36 cellular contexts compared by ENCODE assay signal in genomic region chr3:187166750-187167149, GRCh38. TPM values are rescaled to one million over a fixed set of nuclear protein-coding genes. Genes with fewer than 3 reads are reported as not detected.
"Had no signal": no experiment of that assay in that cellular context is flagged by ENCODE, and none has a peak within 500 bp of the region (broad histone marks: within the 10 kb centered on the region; RNA-seq: fewer than 3 reads in every experiment).

No MANE protein-coding gene starts in this region.

- ATAC-seq: activated CD4-positive, alpha-beta T cell treated with anti-CD3 and anti-CD28 coated beads for 36 hours; activated CD4-positive, CD25-positive, alpha-beta regulatory T cell treated with anti-CD3 and anti-CD28 coated beads, Interleukin-2, amount 50 U/mL, for 24 hours; activated CD8-positive, alpha-beta memory T cell treated with anti-CD3 and anti-CD28 coated beads, Interleukin-2, amount 10 ng/mL, durations not matched to agents 7 days and 5 days; activated CD8-positive, alpha-beta T cell treated with anti-CD3 and anti-CD28 coated beads, Interleukin-2, amount 10 ng/mL, durations not matched to agents 7 days and 5 days; activated naive CD4-positive, alpha-beta T cell treated with anti-CD3 and anti-CD28 coated beads, Interleukin-2, amount 50 U/mL, for 72 hours; body of pancreas had no signal

- H3K27me3 Mint-ChIP-seq: activated CD4-positive, alpha-beta T cell treated with anti-CD3 and anti-CD28 coated beads for 36 hours; activated T-cell treated with anti-CD3 and anti-CD28 coated beads, Interleukin-2, amount 50 U/mL, for 24 hours had no signal

- H3K27ac Mint-ChIP-seq: activated CD4-positive, alpha-beta memory T cell treated with anti-CD3 and anti-CD28 coated beads, Interleukin-2, amount 10 ng/mL, durations not matched to agents 7 days and 5 days; activated CD4-positive, alpha-beta T cell treated with anti-CD3 and anti-CD28 coated beads for 36 hours; activated CD4-positive, alpha-beta T cell treated with anti-CD3 and anti-CD28 coated beads, Interleukin-2, amount 10 ng/mL, durations not matched to agents 7 days and 5 days; activated CD8-positive, alpha-beta memory T cell treated with anti-CD3 and anti-CD28 coated beads, Interleukin-2, amount 10 ng/mL, durations not matched to agents 7 days and 5 days; activated CD8-positive, alpha-beta T cell treated with anti-CD3 and anti-CD28 coated beads, Interleukin-2, amount 10 ng/mL, durations not matched to agents 7 days and 5 days; activated naive CD4-positive, alpha-beta T cell treated with anti-CD3 and anti-CD28 coated beads for 36 hours; activated naive CD4-positive, alpha-beta T cell treated with anti-CD3 and anti-CD28 coated beads, Interleukin-2, amount 50 U/mL, for 72 hours; activated naive CD8-positive, alpha-beta T cell treated with anti-CD3 and anti-CD28 coated beads for 36 hours; activated T-cell treated with anti-CD3 and anti-CD28 coated beads, Interleukin-2, amount 50 U/mL, for 24 hours; T-helper 1 cell treated with Interleukin-12 subunit alpha and Interleukin-12 subunit beta and Interleukin-4 antibody, amounts not matched to agents 30 μg/mL and 1 μg/mL, for 36 hours; T-helper 2 cell treated with Interferon-gamma antibody and Interleukin-4, amounts not matched to agents 5 μg/mL and 100 μg/mL, for 36 hours had no signal

- FAIRE-seq: astrocyte, TTC549 had no signal

- H3K4me3 ChIP-seq: adrenal gland, body of pancreas, breast epithelium had no signal

- H3K27ac ChIP-seq: adrenal gland, body of pancreas, brain microvascular endothelial cell, breast epithelium, VCaP had no signal

- H3K4me3 Mint-ChIP-seq: activated CD4-positive, alpha-beta memory T cell treated with anti-CD3 and anti-CD28 coated beads, Interleukin-2, amount 10 ng/mL, durations not matched to agents 7 days and 5 days; activated CD4-positive, alpha-beta T cell treated with anti-CD3 and anti-CD28 coated beads for 36 hours; activated CD4-positive, alpha-beta T cell treated with anti-CD3 and anti-CD28 coated beads, Interleukin-2, amount 10 ng/mL, durations not matched to agents 7 days and 5 days; activated CD8-positive, alpha-beta memory T cell treated with anti-CD3 and anti-CD28 coated beads, Interleukin-2, amount 10 ng/mL, durations not matched to agents 7 days and 5 days; activated CD8-positive, alpha-beta T cell treated with anti-CD3 and anti-CD28 coated beads, Interleukin-2, amount 10 ng/mL, durations not matched to agents 7 days and 5 days; activated naive CD4-positive, alpha-beta T cell treated with anti-CD3 and anti-CD28 coated beads for 36 hours; activated naive CD8-positive, alpha-beta T cell treated with anti-CD3 and anti-CD28 coated beads for 36 hours; activated T-cell treated with anti-CD3 and anti-CD28 coated beads, Interleukin-2, amount 50 U/mL, for 24 hours; T-helper 1 cell treated with Interleukin-12 subunit alpha and Interleukin-12 subunit beta and Interleukin-4 antibody, amounts not matched to agents 30 μg/mL and 1 μg/mL, for 36 hours; T-helper 2 cell treated with Interferon-gamma antibody and Interleukin-4, amounts not matched to agents 5 μg/mL and 100 μg/mL, for 36 hours had no signal

- H3K36me3 ChIP-seq: adrenal gland, brain microvascular endothelial cell, breast epithelium had no signal

- H3K4me1 Mint-ChIP-seq: activated naive CD8-positive, alpha-beta T cell treated with anti-CD3 and anti-CD28 coated beads for 36 hours had no signal

- H3K36me3 Mint-ChIP-seq: activated CD8-positive, alpha-beta memory T cell treated with anti-CD3 and anti-CD28 coated beads, Interleukin-2, amount 10 ng/mL, durations not matched to agents 7 days and 5 days; activated naive CD4-positive, alpha-beta T cell treated with anti-CD3 and anti-CD28 coated beads, Interleukin-2, amount 50 U/mL, for 72 hours; activated naive CD8-positive, alpha-beta T cell treated with anti-CD3 and anti-CD28 coated beads for 36 hours had no signal

- H3K4me1 ChIP-seq: adrenal gland, body of pancreas, breast epithelium had no signal

- H3K9me3 ChIP-seq: adrenal gland, body of pancreas, breast epithelium had no signal

- DNase-seq: activated CD4-positive, alpha-beta memory T cell treated with anti-CD3 and anti-CD28 coated beads, Interleukin-2, amount 10 ng/mL, durations not matched to agents 7 days and 5 days; activated CD4-positive, alpha-beta T cell treated with anti-CD3 and anti-CD28 coated beads for 1 hour; activated CD4-positive, alpha-beta T cell treated with anti-CD3 and anti-CD28 coated beads for 36 hours; activated CD4-positive, alpha-beta T cell treated with anti-CD3 and anti-CD28 coated beads for 48 hours; activated CD4-positive, alpha-beta T cell treated with anti-CD3 and anti-CD28 coated beads, Interleukin-2, amount 10 ng/mL, durations not matched to agents 7 days and 5 days; activated CD4-positive, alpha-beta T cell treated with anti-CD3 and anti-CD28 coated beads, Interleukin-2, amount 50 U/mL, for 48 hours; activated CD4-positive, CD25-positive, alpha-beta regulatory T cell; activated CD8-positive, alpha-beta memory T cell treated with anti-CD3 and anti-CD28 coated beads for 24 hours; activated CD8-positive, alpha-beta memory T cell treated with anti-CD3 and anti-CD28 coated beads, Interleukin-2, amount 10 ng/mL, durations not matched to agents 7 days and 5 days; activated CD8-positive, alpha-beta memory T cell treated with anti-CD3 and anti-CD28 coated beads, Interleukin-2, amount 50 U/mL, for 48 hours; activated CD8-positive, alpha-beta T cell treated with anti-CD3 and anti-CD28 coated beads, Interleukin-2, amount 10 ng/mL, durations not matched to agents 7 days and 5 days; activated effector memory CD4-positive, alpha-beta T cell treated with anti-CD3 and anti-CD28 coated beads, Interleukin-2, amount 50 U/mL, for 16 hours; activated gamma-delta T cell treated with Interleukin-2 at 50 U/mL for 16 hours; activated naive CD4-positive, alpha-beta T cell; activated naive CD4-positive, alpha-beta T cell treated with anti-CD3 and anti-CD28 coated beads for 36 hours; activated naive CD4-positive, alpha-beta T cell treated with anti-CD3 and anti-CD28 coated beads, Interleukin-2, amount 50 U/mL, for 16 hours; activated naive CD8-positive, alpha-beta T cell treated with anti-CD3 and anti-CD28 coated beads for 36 hours; activated T-cell treated with anti-CD3 and anti-CD28 coated beads, Interleukin-2, amount 50 U/mL, for 24 hours; activated T-cell treated with anti-CD3 and anti-CD28 coated beads, Interleukin-2, amount 50 U/mL, for 48 hours; adrenal gland; amniotic stem cell; aorta; body of pancreas; brain microvascular endothelial cell; central memory CD4-positive, alpha-beta T cell; T-helper 2 cell; T-helper 9 cell had no signal

- H3K9me3 Mint-ChIP-seq: activated CD4-positive, alpha-beta memory T cell treated with anti-CD3 and anti-CD28 coated beads, Interleukin-2, amount 10 ng/mL, durations not matched to agents 7 days and 5 days; activated CD4-positive, alpha-beta T cell treated with anti-CD3 and anti-CD28 coated beads, Interleukin-2, amount 10 ng/mL, durations not matched to agents 7 days and 5 days; activated naive CD4-positive, alpha-beta T cell treated with anti-CD3 and anti-CD28 coated beads for 36 hours; activated naive CD4-positive, alpha-beta T cell treated with anti-CD3 and anti-CD28 coated beads, Interleukin-2, amount 50 U/mL, for 72 hours; activated naive CD8-positive, alpha-beta T cell treated with anti-CD3 and anti-CD28 coated beads for 36 hours; activated T-cell treated with anti-CD3 and anti-CD28 coated beads, Interleukin-2, amount 50 U/mL, for 24 hours; T-helper 1 cell treated with Interleukin-12 subunit alpha and Interleukin-12 subunit beta and Interleukin-4 antibody, amounts not matched to agents 30 μg/mL and 1 μg/mL, for 36 hours; T-helper 2 cell treated with Interferon-gamma antibody and Interleukin-4, amounts not matched to agents 5 μg/mL and 100 μg/mL, for 36 hours had no signal

- H3K27me3 ChIP-seq: adrenal gland, body of pancreas, brain microvascular endothelial cell, breast epithelium had no signal

RNA-seq across cellular contexts. Expression of gene RTP1, which starts 30.5 kb away (rescaled TPM):
- total RNA-seq: activated CD4-positive, alpha-beta memory T cell treated with anti-CD3 and anti-CD28 coated beads, Interleukin-2, amount 10 ng/mL, durations not matched to agents 7 days and 5 days; activated CD4-positive, alpha-beta T cell treated with anti-CD3 and anti-CD28 coated beads for 36 hours; activated CD4-positive, alpha-beta T cell treated with anti-CD3 and anti-CD28 coated beads, Interleukin-2, amount 10 ng/mL, durations not matched to agents 7 days and 5 days; activated CD8-positive, alpha-beta memory T cell treated with anti-CD3 and anti-CD28 coated beads, Interleukin-2, amount 10 ng/mL, durations not matched to agents 7 days and 5 days; activated CD8-positive, alpha-beta T cell treated with anti-CD3 and anti-CD28 coated beads, Interleukin-2, amount 10 ng/mL, durations not matched to agents 7 days and 5 days; activated naive CD4-positive, alpha-beta T cell treated with anti-CD3 and anti-CD28 coated beads for 36 hours; activated naive CD4-positive, alpha-beta T cell treated with anti-CD3 and anti-CD28 coated beads, Interleukin-2, amount 50 U/mL, for 72 hours; activated naive CD8-positive, alpha-beta T cell treated with anti-CD3 and anti-CD28 coated beads for 36 hours; adrenal gland; astrocyte; body of pancreas; breast epithelium; cardiac septum had no signal
- polyA plus RNA-seq: aorta had no signal
